Comparison of ENCODE assay signal across 10 cellular contexts in genomic region chr7:55128693-55129394, GRCh38.
DNase-seq lines count a peak whose midpoint lies in the region; TF ChIP-seq lines count a peak whose summit lies in the region.
"Had no signal": no experiment of that assay in that cellular context is flagged by ENCODE, and none has a peak within 500 bp of the region (broad histone marks: within the 10 kb centered on the region; RNA-seq: fewer than 3 reads in every experiment).

No MANE protein-coding gene starts in this region.

- H3K27me3 Mint-ChIP-seq in endodermal cell (ENCODE audit: insufficient read depth) = no peaks in the 10 kb centered on the region

- H3K36me3 ChIP-seq in Peyer's patch (no peaks in the 10 kb centered on the region), prostate gland (no peaks in the 10 kb centered on the region), endodermal cell (ENCODE audit: control insufficient read depth, insufficient read depth, low read length) (no peaks in the 10 kb centered on the region)

- 47% methylated on average over 6 of the region's 6 CpGs for WGBS in prostate gland
- WGBS in endodermal cell (ENCODE audit: insufficient coverage in 1 of 2, insufficient read length in 1 of 2), 2 experiments = 52 to 65% methylated on average over 4 to 6 of the region's 6 CpGs

- intact Hi-C loops in prostate gland (cut with DNase I) = loop anchor here (10.0 kb wide), 1 partner anchor 126 kb away; no protein-coding TSS in a partner anchor
- intact Hi-C loops in posterior cingulate gyrus (cut with DNase I) = no loop called here

- no peak overlapping the region for H3K27ac Mint-ChIP-seq in endodermal cell
- H3K27ac Mint-ChIP-seq: activated naive CD8-positive, alpha-beta T cell treated with anti-CD3 and anti-CD28 coated beads for 36 hours; CD4-positive, alpha-beta T cell had no signal

- peaks cover 4% of the 10 kb centered on the region for H3K4me1 Mint-ChIP-seq in endodermal cell

- no peaks in the 10 kb centered on the region for H3K9me3 Mint-ChIP-seq in endodermal cell
- H3K9me3 Mint-ChIP-seq: activated naive CD8-positive, alpha-beta T cell treated with anti-CD3 and anti-CD28 coated beads for 36 hours; CD4-positive, alpha-beta T cell had no signal

- DNase-seq in AG10803 (ENCODE audit: low read depth) (peak; percentile 64), Peyer's patch (no peak), fibroblast of peridontal ligament (ENCODE audit: extremely low read depth) (peak; percentile 52), prostate gland (ENCODE audit: low spot score) (no peak), endodermal cell (no peak), posterior cingulate gyrus (no peak), activated gamma-delta T cell treated with Interleukin-2 at 50 U/mL for 16 hours (no peak)
- DNase-seq in activated CD4-positive, CD25-positive, alpha-beta regulatory T cell treated with anti-CD3 and anti-CD28 coated beads, Interleukin-2, amount 50 U/mL, for 72 hours = no peak
- DNase-seq: activated naive CD8-positive, alpha-beta T cell treated with anti-CD3 and anti-CD28 coated beads for 36 hours; CD4-positive, alpha-beta T cell had no signal

- TF ChIP-seq CTCF in AG10803 (conservative IDR thresholded peaks at IDR 0.05; ENCODE audit: low read length) (no peak), Peyer's patch (IDR thresholded peaks at IDR 0.05) (no peak), prostate gland (IDR thresholded peaks at IDR 0.05) (no peak), endodermal cell (conservative IDR thresholded peaks at IDR 0.05) (no peak)

- H3K27me3 ChIP-seq in Peyer's patch (no peaks in the 10 kb centered on the region), prostate gland (replicated peaks; ENCODE audit: insufficient read depth) (no peaks in the 10 kb centered on the region), endodermal cell (ENCODE audit: control insufficient read depth, insufficient read depth, low read length, poor library complexity, severe bottlenecking) (no peaks in the 10 kb centered on the region)

- H3K9me3 ChIP-seq in Peyer's patch (no peaks in the 10 kb centered on the region), prostate gland (no peaks in the 10 kb centered on the region), endodermal cell (ENCODE audit: control insufficient read depth, low read length) (no peaks in the 10 kb centered on the region)

- no peaks in the 10 kb centered on the region for H3K36me3 Mint-ChIP-seq in endodermal cell (ENCODE audit: low read depth)

- H3K4me1 ChIP-seq in Peyer's patch (peaks cover 0 to 53% (median 1%) of the 10 kb centered on the region in 4 donors), prostate gland (replicated peaks) (peaks cover 16% of the 10 kb centered on the region), endodermal cell (ENCODE audit: control insufficient read depth, insufficient read depth, low read length) (no peaks in the 10 kb centered on the region)

- TF ChIP-seq POLR2A in Peyer's patch (IDR thresholded peaks at IDR 0.05) (no peak), prostate gland (IDR thresholded peaks at IDR 0.05) (no peak)

- H3K4me3 ChIP-seq in AG10803 (ENCODE audit: low read length) = no peak overlapping the region
- no peak overlapping the region for H3K4me3 ChIP-seq in Peyer's patch
- H3K4me3 ChIP-seq in prostate gland = no peak overlapping the region
- H3K4me3 ChIP-seq in endodermal cell (ENCODE audit: low read length) = no peak overlapping the region

- H3K4me3 Mint-ChIP-seq in endodermal cell = no peak overlapping the region
- H3K4me3 Mint-ChIP-seq: activated naive CD8-positive, alpha-beta T cell treated with anti-CD3 and anti-CD28 coated beads for 36 hours; CD4-positive, alpha-beta T cell had no signal

- H3K9ac ChIP-seq in endodermal cell (ENCODE audit: extremely low read depth, low read length, poor library complexity, severe bottlenecking) = no peak overlapping the region

- H3K27ac ChIP-seq in Peyer's patch (peak overlapping the region in 3 of 4 donors; percentile 52 to 76 (median 67)), prostate gland (peak overlapping the region; percentile 53 to 57), endodermal cell (ENCODE audit: low read depth, low read length) (no peak overlapping the region)

Comparison
In these comparisons a context has a peak if more than half of its experiments do, and no peak if none do; other contexts are left out.
1. DNase-seq: peak in AG10803 (single experiment) and fibroblast of peridontal ligament (single experiment); none in Peyer's patch (0 of 3), prostate gland (single experiment), endodermal cell (single experiment), activated CD4-positive, CD25-positive, alpha-beta regulatory T cell treated with anti-CD3 and anti-CD28 coated beads, Interleukin-2, amount 50 U/mL, for 72 hours (single experiment), posterior cingulate gyrus (0 of 10) and activated gamma-delta T cell treated with Interleukin-2 at 50 U/mL for 16 hours (single experiment).